ENCODE assay signal across 1 cellular context in the genomic region with DNA sequence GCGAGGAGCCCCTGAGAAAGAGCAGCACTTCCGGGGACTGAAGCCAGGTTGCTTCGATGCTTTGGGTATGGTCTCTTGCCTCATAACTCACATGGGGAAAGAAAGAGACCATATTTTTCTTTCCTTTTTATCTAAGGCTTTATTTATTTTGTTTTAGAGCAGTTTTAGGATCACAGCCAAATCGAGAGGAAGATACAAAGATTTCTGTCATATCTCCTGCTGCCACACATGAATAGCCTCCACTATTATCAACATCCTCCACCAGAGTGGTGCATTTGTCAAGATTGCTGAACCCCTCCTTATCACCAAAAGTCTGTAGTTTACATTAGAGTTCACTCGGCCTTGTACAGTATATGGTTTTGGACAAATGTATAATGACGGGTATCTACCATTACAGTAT.
TF ChIP-seq lines count a peak whose summit lies in the region.

No MANE protein-coding gene starts in this region.

TF ChIP-seq in K562, 482 proteins besides CTCF, POLR2A, EP300 and RAD21 (continued from another document and continues in another):
- TF ChIP-seq PTTG1 (tag; IDR thresholded peaks at IDR 0.05; ENCODE audit: low read depth) = no peak
- TF ChIP-seq YY1 (IDR thresholded peaks at IDR 0.05; ENCODE audit: borderline replicate concordance in 1 of 3, control insufficient read depth in 1 of 3, extremely low read depth in 1 of 3, insufficient read depth in 3 of 3, insufficient read length in 1 of 3, insufficient replicate concordance in 2 of 3, low read depth in 1 of 3, low read length in 2 of 3) = no peak
- no peak for TF ChIP-seq HDGF (IDR thresholded peaks at IDR 0.05)
- peak; percentile 91 for TF ChIP-seq NCOR1 (IDR thresholded peaks at IDR 0.05)
- TF ChIP-seq RBM39 (optimal IDR thresholded peaks at IDR 0.05; ENCODE audit: low read depth, low read length) = no peak
- TF ChIP-seq, protein P1, sequence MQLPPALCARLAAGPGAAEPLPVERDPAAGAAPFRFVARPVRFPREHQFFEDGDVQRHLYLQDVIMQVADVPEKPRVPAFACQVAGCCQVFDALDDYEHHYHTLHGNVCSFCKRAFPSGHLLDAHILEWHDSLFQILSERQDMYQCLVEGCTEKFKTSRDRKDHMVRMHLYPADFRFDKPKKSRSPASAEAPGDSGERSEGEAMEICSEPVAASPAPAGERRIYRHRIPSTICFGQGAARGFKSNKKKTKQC (CRISPR knock-in tag; IDR thresholded peaks at IDR 0.05) = no peak
- no peak for TF ChIP-seq PTBP1 (IDR thresholded peaks at IDR 0.05; ENCODE audit: low read depth, low read length)
- no peak for TF ChIP-seq ZKSCAN8 (CRISPR knock-in tag; IDR thresholded peaks at IDR 0.05)
- TF ChIP-seq ZNF75A (CRISPR knock-in tag; IDR thresholded peaks at IDR 0.05) = no peak
- TF ChIP-seq, protein P2, sequence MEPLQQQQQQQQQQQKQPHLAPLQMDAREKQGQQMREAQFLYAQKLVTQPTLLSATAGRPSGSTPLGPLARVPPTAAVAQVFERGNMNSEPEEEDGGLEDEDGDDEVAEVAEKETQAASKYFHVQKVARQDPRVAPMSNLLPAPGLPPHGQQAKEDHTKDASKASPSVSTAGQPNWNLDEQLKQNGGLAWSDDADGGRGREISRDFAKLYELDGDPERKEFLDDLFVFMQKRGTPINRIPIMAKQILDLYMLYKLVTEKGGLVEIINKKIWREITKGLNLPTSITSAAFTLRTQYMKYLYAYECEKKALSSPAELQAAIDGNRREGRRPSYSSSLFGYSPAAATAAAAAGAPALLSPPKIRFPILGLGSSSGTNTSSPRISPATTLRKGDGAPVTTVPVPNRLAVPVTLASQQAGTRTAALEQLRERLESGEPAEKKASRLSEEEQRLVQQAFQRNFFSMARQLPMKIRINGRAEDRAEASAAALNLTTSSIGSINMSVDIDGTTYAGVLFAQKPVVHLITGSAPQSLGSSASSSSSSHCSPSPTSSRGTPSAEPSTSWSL (CRISPR knock-in tag; IDR thresholded peaks at IDR 0.05; ENCODE audit: borderline replicate concordance) = no peak
- TF ChIP-seq ZZZ3 (IDR thresholded peaks at IDR 0.05) = no peak
- no peak for TF ChIP-seq ZNF408 (CRISPR knock-in tag; IDR thresholded peaks at IDR 0.05; ENCODE audit: low read depth)
- TF ChIP-seq KAT2B (IDR thresholded peaks at IDR 0.05; ENCODE audit: low read depth, low read length) = no peak
- TF ChIP-seq BHLHE40 (IDR thresholded peaks at IDR 0.05; ENCODE audit: low read length) = no peak; the same call in 1 of the 2 replicates
- no peak for TF ChIP-seq SAFB (IDR thresholded peaks at IDR 0.05; ENCODE audit: borderline replicate concordance, low read depth, low read length)
- no peak for TF ChIP-seq POU5F1 (IDR thresholded peaks at IDR 0.05; ENCODE audit: borderline replicate concordance, low read depth, low read length, partially characterized antibody)
- no peak for TF ChIP-seq E2F3 (CRISPR knock-in tag; IDR thresholded peaks at IDR 0.05)
- TF ChIP-seq XRCC4 (IDR thresholded peaks at IDR 0.05; ENCODE audit: extremely low read depth, insufficient read depth, insufficient read length) = no peak
- 0 out of 2 replicates have a peak, but pooled peaks have one; percentile 59 for TF ChIP-seq ZNF766 (CRISPR knock-in tag; conservative IDR thresholded peaks at IDR 0.05)
- TF ChIP-seq MTA2 (IDR thresholded peaks at IDR 0.05; ENCODE audit: low read depth) = peak; percentile 91
- no peak for TF ChIP-seq BCL6 (CRISPR knock-in tag; IDR thresholded peaks at IDR 0.05)
- TF ChIP-seq PHB (CRISPR knock-in tag; IDR thresholded peaks at IDR 0.05) = no peak
- TF ChIP-seq, protein P3, sequence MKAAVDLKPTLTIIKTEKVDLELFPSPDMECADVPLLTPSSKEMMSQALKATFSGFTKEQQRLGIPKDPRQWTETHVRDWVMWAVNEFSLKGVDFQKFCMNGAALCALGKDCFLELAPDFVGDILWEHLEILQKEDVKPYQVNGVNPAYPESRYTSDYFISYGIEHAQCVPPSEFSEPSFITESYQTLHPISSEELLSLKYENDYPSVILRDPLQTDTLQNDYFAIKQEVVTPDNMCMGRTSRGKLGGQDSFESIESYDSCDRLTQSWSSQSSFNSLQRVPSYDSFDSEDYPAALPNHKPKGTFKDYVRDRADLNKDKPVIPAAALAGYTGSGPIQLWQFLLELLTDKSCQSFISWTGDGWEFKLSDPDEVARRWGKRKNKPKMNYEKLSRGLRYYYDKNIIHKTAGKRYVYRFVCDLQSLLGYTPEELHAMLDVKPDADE (conservative IDR thresholded peaks at IDR 0.05; ENCODE audit: control insufficient read depth, low read depth, low read length) = no peak
- no peak for TF ChIP-seq LARP7 (IDR thresholded peaks at IDR 0.05)
- TF ChIP-seq, protein P4, sequence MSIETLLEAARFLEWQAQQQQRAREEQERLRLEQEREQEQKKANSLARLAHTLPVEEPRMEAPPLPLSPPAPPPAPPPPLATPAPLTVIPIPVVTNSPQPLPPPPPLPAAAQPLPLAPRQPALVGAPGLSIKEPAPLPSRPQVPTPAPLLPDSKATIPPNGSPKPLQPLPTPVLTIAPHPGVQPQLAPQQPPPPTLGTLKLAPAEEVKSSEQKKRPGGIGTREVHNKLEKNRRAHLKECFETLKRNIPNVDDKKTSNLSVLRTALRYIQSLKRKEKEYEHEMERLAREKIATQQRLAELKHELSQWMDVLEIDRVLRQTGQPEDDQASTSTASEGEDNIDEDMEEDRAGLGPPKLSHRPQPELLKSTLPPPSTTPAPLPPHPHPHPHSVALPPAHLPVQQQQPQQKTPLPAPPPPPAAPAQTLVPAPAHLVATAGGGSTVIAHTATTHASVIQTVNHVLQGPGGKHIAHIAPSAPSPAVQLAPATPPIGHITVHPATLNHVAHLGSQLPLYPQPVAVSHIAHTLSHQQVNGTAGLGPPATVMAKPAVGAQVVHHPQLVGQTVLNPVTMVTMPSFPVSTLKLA (conservative IDR thresholded peaks at IDR 0.05) = 0 out of 4 replicates have a peak, but pooled peaks of 1 of the 2 experiments have one; percentile 37
- TF ChIP-seq, protein P5, sequence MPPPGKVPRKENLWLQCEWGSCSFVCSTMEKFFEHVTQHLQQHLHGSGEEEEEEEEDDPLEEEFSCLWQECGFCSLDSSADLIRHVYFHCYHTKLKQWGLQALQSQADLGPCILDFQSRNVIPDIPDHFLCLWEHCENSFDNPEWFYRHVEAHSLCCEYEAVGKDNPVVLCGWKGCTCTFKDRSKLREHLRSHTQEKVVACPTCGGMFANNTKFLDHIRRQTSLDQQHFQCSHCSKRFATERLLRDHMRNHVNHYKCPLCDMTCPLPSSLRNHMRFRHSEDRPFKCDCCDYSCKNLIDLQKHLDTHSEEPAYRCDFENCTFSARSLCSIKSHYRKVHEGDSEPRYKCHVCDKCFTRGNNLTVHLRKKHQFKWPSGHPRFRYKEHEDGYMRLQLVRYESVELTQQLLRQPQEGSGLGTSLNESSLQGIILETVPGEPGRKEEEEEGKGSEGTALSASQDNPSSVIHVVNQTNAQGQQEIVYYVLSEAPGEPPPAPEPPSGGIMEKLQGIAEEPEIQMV (tag; conservative IDR thresholded peaks at IDR 0.05; ENCODE audit: low read depth) = no peak
- TF ChIP-seq, protein P6, sequence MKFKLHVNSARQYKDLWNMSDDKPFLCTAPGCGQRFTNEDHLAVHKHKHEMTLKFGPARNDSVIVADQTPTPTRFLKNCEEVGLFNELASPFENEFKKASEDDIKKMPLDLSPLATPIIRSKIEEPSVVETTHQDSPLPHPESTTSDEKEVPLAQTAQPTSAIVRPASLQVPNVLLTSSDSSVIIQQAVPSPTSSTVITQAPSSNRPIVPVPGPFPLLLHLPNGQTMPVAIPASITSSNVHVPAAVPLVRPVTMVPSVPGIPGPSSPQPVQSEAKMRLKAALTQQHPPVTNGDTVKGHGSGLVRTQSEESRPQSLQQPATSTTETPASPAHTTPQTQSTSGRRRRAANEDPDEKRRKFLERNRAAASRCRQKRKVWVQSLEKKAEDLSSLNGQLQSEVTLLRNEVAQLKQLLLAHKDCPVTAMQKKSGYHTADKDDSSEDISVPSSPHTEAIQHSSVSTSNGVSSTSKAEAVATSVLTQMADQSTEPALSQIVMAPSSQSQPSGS (CRISPR knock-in tag; IDR thresholded peaks at IDR 0.05) = no peak
- no peak for TF ChIP-seq XRCC5 (IDR thresholded peaks at IDR 0.05; ENCODE audit: low read depth, low read length)
- no peak for TF ChIP-seq KLF6 (CRISPR knock-in tag; IDR thresholded peaks at IDR 0.05; ENCODE audit: borderline replicate concordance)
- TF ChIP-seq, protein P7, sequence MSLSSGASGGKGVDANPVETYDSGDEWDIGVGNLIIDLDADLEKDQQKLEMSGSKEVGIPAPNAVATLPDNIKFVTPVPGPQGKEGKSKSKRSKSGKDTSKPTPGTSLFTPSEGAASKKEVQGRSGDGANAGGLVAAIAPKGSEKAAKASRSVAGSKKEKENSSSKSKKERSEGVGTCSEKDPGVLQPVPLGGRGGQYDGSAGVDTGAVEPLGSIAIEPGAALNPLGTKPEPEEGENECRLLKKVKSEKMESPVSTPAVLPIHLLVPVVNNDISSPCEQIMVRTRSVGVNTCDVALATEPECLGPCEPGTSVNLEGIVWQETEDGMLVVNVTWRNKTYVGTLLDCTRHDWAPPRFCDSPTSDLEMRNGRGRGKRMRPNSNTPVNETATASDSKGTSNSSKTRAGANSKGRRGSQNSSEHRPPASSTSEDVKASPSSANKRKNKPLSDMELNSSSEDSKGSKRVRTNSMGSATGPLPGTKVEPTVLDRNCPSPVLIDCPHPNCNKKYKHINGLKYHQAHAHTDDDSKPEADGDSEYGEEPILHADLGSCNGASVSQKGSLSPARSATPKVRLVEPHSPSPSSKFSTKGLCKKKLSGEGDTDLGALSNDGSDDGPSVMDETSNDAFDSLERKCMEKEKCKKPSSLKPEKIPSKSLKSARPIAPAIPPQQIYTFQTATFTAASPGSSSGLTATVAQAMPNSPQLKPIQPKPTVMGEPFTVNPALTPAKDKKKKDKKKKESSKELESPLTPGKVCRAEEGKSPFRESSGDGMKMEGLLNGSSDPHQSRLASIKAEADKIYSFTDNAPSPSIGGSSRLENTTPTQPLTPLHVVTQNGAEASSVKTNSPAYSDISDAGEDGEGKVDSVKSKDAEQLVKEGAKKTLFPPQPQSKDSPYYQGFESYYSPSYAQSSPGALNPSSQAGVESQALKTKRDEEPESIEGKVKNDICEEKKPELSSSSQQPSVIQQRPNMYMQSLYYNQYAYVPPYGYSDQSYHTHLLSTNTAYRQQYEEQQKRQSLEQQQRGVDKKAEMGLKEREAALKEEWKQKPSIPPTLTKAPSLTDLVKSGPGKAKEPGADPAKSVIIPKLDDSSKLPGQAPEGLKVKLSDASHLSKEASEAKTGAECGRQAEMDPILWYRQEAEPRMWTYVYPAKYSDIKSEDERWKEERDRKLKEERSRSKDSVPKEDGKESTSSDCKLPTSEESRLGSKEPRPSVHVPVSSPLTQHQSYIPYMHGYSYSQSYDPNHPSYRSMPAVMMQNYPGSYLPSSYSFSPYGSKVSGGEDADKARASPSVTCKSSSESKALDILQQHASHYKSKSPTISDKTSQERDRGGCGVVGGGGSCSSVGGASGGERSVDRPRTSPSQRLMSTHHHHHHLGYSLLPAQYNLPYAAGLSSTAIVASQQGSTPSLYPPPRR (CRISPR knock-in tag; IDR thresholded peaks at IDR 0.05; ENCODE audit: borderline replicate concordance) = no peak
- TF ChIP-seq CEBPB (tag; IDR thresholded peaks at IDR 0.05) = no peak
- TF ChIP-seq, protein P8, sequence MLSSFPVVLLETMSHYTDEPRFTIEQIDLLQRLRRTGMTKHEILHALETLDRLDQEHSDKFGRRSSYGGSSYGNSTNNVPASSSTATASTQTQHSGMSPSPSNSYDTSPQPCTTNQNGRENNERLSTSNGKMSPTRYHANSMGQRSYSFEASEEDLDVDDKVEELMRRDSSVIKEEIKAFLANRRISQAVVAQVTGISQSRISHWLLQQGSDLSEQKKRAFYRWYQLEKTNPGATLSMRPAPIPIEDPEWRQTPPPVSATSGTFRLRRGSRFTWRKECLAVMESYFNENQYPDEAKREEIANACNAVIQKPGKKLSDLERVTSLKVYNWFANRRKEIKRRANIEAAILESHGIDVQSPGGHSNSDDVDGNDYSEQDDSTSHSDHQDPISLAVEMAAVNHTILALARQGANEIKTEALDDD (IDR thresholded peaks at IDR 0.05) = no peak
- peak; percentile 82; the same call in 1 of the 2 replicates for TF ChIP-seq SMARCA4 (IDR thresholded peaks at IDR 0.05)
- TF ChIP-seq FIP1L1 (IDR thresholded peaks at IDR 0.05; ENCODE audit: low read depth, low read length, poor library complexity, severe bottlenecking) = no peak
- TF ChIP-seq PHF21A (IDR thresholded peaks at IDR 0.05; ENCODE audit: borderline replicate concordance, low read depth) = no peak
- TF ChIP-seq, protein P9, sequence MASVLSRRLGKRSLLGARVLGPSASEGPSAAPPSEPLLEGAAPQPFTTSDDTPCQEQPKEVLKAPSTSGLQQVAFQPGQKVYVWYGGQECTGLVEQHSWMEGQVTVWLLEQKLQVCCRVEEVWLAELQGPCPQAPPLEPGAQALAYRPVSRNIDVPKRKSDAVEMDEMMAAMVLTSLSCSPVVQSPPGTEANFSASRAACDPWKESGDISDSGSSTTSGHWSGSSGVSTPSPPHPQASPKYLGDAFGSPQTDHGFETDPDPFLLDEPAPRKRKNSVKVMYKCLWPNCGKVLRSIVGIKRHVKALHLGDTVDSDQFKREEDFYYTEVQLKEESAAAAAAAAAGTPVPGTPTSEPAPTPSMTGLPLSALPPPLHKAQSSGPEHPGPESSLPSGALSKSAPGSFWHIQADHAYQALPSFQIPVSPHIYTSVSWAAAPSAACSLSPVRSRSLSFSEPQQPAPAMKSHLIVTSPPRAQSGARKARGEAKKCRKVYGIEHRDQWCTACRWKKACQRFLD (CRISPR knock-in tag; IDR thresholded peaks at IDR 0.05) = no peak
- TF ChIP-seq HNRNPK (IDR thresholded peaks at IDR 0.05; ENCODE audit: low read depth, low read length, poor library complexity, severe bottlenecking) = no peak
- TF ChIP-seq SRSF1 (IDR thresholded peaks at IDR 0.05; ENCODE audit: low read depth, low read length) = no peak
- TF ChIP-seq DIDO1 (tag; IDR thresholded peaks at IDR 0.05; ENCODE audit: low read depth) = no peak
- peak; percentile 54; the same call in 1 of the 2 replicates for TF ChIP-seq NCOA1 (IDR thresholded peaks at IDR 0.05; ENCODE audit: low read depth)
- TF ChIP-seq ETS2 (tag; IDR thresholded peaks at IDR 0.05; ENCODE audit: borderline replicate concordance, poor library complexity, severe bottlenecking) = no peak
- no peak for TF ChIP-seq ZNF239 (CRISPR knock-in tag; IDR thresholded peaks at IDR 0.05)
- TF ChIP-seq ZNF274 (IDR thresholded peaks at IDR 0.05; ENCODE audit: borderline replicate concordance, low read depth, low read length) = no peak
- no peak for TF ChIP-seq RFX7 (CRISPR knock-in tag; IDR thresholded peaks at IDR 0.05)
- no peak for TF ChIP-seq ZNF778 (CRISPR knock-in tag; IDR thresholded peaks at IDR 0.05)
- TF ChIP-seq ZNF785 (CRISPR knock-in tag; IDR thresholded peaks at IDR 0.05) = no peak
- TF ChIP-seq TSC22D4 (tag; IDR thresholded peaks at IDR 0.05) = no peak
- TF ChIP-seq NFATC3 (IDR thresholded peaks at IDR 0.05) = no peak
- no peak for TF ChIP-seq ATF1 (CRISPR knock-in tag; IDR thresholded peaks at IDR 0.05)
- peak; percentile 35; the same call in 1 of the 2 replicates for TF ChIP-seq ATF1 (tag; IDR thresholded peaks at IDR 0.05)
- TF ChIP-seq STAT5A (IDR thresholded peaks at IDR 0.05; ENCODE audit: borderline replicate concordance, low read length) = peak; percentile 79; the same call in 1 of the 2 replicates
- TF ChIP-seq ADNP (tag; IDR thresholded peaks at IDR 0.05) = no peak
